15 cellular contexts compared by ENCODE assay signal in the genomic region with DNA sequence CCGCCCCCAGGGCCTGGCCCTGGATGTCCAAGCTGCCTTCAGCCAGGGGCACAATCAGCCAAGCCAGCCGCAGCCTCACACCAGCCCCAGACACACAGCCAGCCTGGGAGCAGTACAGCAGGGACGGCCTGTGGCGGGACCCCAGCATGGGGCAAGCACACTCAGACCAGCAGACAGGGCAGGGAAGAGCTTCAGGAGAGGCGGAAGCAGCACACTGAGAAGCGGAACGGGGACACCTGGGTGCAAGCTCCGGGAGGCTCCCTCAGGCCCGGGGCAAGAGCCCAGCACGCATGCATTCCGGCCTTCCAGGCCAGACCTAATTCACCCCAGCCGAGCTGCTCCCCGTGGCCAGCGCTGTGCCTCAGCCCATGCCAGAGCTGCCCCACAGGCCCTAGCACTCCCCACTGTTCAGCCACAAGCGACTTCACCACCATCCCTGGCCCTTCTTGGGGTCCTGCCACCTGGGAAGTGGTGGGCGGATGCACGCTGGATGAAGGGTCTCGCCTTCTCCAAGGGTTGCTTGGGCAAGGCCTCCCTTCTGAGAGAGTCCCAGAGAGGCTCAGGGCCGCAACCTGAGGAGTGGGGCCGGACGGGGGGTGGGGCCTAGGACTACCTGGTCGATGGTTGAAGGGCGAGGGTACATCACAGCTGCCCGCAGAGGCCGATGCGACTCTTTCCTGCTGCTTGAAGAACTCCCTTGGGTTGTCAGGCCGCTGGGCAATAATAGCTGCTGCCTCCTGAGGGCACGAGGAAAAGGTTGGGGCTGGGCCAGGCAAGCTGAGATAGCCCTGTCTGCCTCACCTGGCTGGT.
"Had no signal": no experiment of that assay in that cellular context is flagged by ENCODE, and none has a peak within 500 bp of the region (broad histone marks: within the 10 kb centered on the region; RNA-seq: fewer than 3 reads in every experiment).

No MANE protein-coding gene starts in this region.

- H2AFZ ChIP-seq: hepatocyte had no signal

- H3K9me3 Mint-ChIP-seq: activated CD4-positive, alpha-beta memory T cell treated with anti-CD3 and anti-CD28 coated beads for 36 hours; stimulated activated naive CD8-positive, alpha-beta T cell treated with anti-CD3 and anti-CD28 coated beads, Interleukin-15, Interleukin-2, amounts not matched to agents 100 ng/mL and 50 ng/mL, for 24 hours had no signal

- DNase-seq: activated CD4-positive, alpha-beta memory T cell treated with anti-CD3 and anti-CD28 coated beads for 36 hours; activated naive CD4-positive, alpha-beta T cell treated with Interleukin-2 at 50 U/mL for 16 hours; islet precursor cell; small intestine; stimulated activated CD4-positive, alpha-beta T cell treated with anti-CD3 and anti-CD28 coated beads, Interleukin-4, amount 100 ng/mL, for 24 hours had no signal

- H3K36me3 ChIP-seq: breast epithelium had no signal

- H3K27me3 ChIP-seq: ascending aorta, breast epithelium, hepatocyte, right atrium auricular region, suprapubic skin, upper lobe of left lung had no signal

- H3K4me2 ChIP-seq: hepatocyte had no signal

- H3K9me3 ChIP-seq: ascending aorta, breast epithelium, right atrium auricular region, suprapubic skin, upper lobe of left lung had no signal

- H3K4me3 ChIP-seq: ascending aorta, breast epithelium, hepatocyte, lung, right atrium auricular region, suprapubic skin, upper lobe of left lung had no signal

- H3K27ac Mint-ChIP-seq: activated CD4-positive, alpha-beta memory T cell treated with anti-CD3 and anti-CD28 coated beads for 36 hours; stimulated activated naive CD8-positive, alpha-beta T cell treated with anti-CD3 and anti-CD28 coated beads, Interleukin-15, Interleukin-2, amounts not matched to agents 100 ng/mL and 50 ng/mL, for 24 hours had no signal

- H3K4me3 Mint-ChIP-seq: activated CD4-positive, alpha-beta memory T cell treated with anti-CD3 and anti-CD28 coated beads for 36 hours; stimulated activated naive CD8-positive, alpha-beta T cell treated with anti-CD3 and anti-CD28 coated beads, Interleukin-15, Interleukin-2, amounts not matched to agents 100 ng/mL and 50 ng/mL, for 24 hours had no signal

- FAIRE-seq: small intestine had no signal

- H3K4me1 ChIP-seq: breast epithelium had no signal

- ATAC-seq: esophagus mucosa had no signal

- H3K36me3 Mint-ChIP-seq: activated CD4-positive, alpha-beta memory T cell treated with anti-CD3 and anti-CD28 coated beads for 36 hours had no signal

- H3K27me3 Mint-ChIP-seq: activated CD4-positive, alpha-beta memory T cell treated with anti-CD3 and anti-CD28 coated beads for 36 hours; stimulated activated naive CD8-positive, alpha-beta T cell treated with anti-CD3 and anti-CD28 coated beads, Interleukin-15, Interleukin-2, amounts not matched to agents 100 ng/mL and 50 ng/mL, for 24 hours had no signal

- H3K27ac ChIP-seq: ascending aorta, breast epithelium, hepatocyte, right atrium auricular region, suprapubic skin, upper lobe of left lung, VCaP had no signal
